Comparison of ENCODE assay signal across 13 cellular contexts in genomic region chr16:2962334-2963073, GRCh38. TPM values are rescaled to one million over a fixed set of nuclear protein-coding genes. Genes with fewer than 3 reads are reported as not detected.
DNase-seq lines count a peak whose midpoint lies in the region; ATAC-seq, FAIRE-seq and TF ChIP-seq lines count a peak whose summit lies in the region.
"Had no signal": no experiment of that assay in that cellular context is flagged by ENCODE, and none has a peak within 500 bp of the region (broad histone marks: within the 10 kb centered on the region; RNA-seq: fewer than 3 reads in every experiment).

No MANE protein-coding gene starts in this region.

- no peak overlapping the region for H3K27ac Mint-ChIP-seq in activated T-cell treated with anti-CD3 and anti-CD28 coated beads, Interleukin-2, amount 50 U/mL, for 24 hours
- H3K27ac Mint-ChIP-seq: activated CD4-positive, alpha-beta T cell treated with anti-CD3 and anti-CD28 coated beads, Interleukin-2, amount 10 ng/mL, durations not matched to agents 7 days and 5 days had no signal

- H3K4me1 Mint-ChIP-seq in activated T-cell treated with anti-CD3 and anti-CD28 coated beads, Interleukin-2, amount 50 U/mL, for 24 hours (ENCODE audit: low read depth), result peaks cover 18% of the 10 kb centered on the region

- no peaks in the 10 kb centered on the region for H3K9me3 Mint-ChIP-seq in activated T-cell treated with anti-CD3 and anti-CD28 coated beads, Interleukin-2, amount 50 U/mL, for 24 hours
- H3K9me3 Mint-ChIP-seq: activated CD4-positive, alpha-beta T cell treated with anti-CD3 and anti-CD28 coated beads, Interleukin-2, amount 10 ng/mL, durations not matched to agents 7 days and 5 days had no signal

- H3K9me3 ChIP-seq in A549 (no peaks in the 10 kb centered on the region), DOHH2 (ENCODE audit: control insufficient read depth, insufficient read depth, low read length) (no peaks in the 10 kb centered on the region), RWPE2 (ENCODE audit: severe bottlenecking) (no peaks in the 10 kb centered on the region), iPS-20b (ENCODE audit: insufficient read depth, low read depth, low read length) (no peaks in the 10 kb centered on the region)
- H3K9me3 ChIP-seq: breast epithelium had no signal

- ATAC-seq in A549, result no peak
- ATAC-seq in RWPE2 (ENCODE audit: low read depth), result no peak
- no peak for ATAC-seq in GM21576 (IDR thresholded peaks at IDR 0.05; ENCODE audit: unreplicated experiment)
- ATAC-seq in GM21529 (IDR thresholded peaks at IDR 0.05; ENCODE audit: unreplicated experiment), result no peak

- TF ChIP-seq CTCF in A549 (IDR thresholded peaks at IDR 0.05), result no peak
- no peak for TF ChIP-seq CTCF in DOHH2 (IDR thresholded peaks at IDR 0.05; ENCODE audit: low read depth, low read length, poor library complexity, severe bottlenecking)
- no peak for TF ChIP-seq CTCF in RWPE2 (IDR thresholded peaks at IDR 0.05; ENCODE audit: poor library complexity, severe bottlenecking)

- H3K4me2 ChIP-seq in A549, result peak overlapping the region; percentile 100; the same call in 1 of the 3 replicates
- peak overlapping the region; percentile 92 for H3K4me2 ChIP-seq in DOHH2 (ENCODE audit: low read length)

- peaks cover 5% of the 10 kb centered on the region; the same call in 1 of the 2 replicates for H3K79me2 ChIP-seq in DOHH2 (ENCODE audit: control insufficient read depth, low read length)

- DNase-seq in A549 (ENCODE audit: low read depth in 1 of 2, low spot score in 1 of 2), result no peak
- DNase-seq in RWPE2 (ENCODE audit: low spot score), result peak; percentile 56
- no peak for DNase-seq in activated T-cell treated with anti-CD3 and anti-CD28 coated beads, Interleukin-2, amount 50 U/mL, for 24 hours
- no peak for DNase-seq in HUDEP-2 (lab: John Stamatoyannopoulos, UW; ENCODE audit: unreplicated experiment in 76 of 76)
- DNase-seq: activated gamma-delta T cell, NCI-H526 treated with DMSO at 0.1 percent for 48 hours had no signal

- no peak overlapping the region for H3K4me3 Mint-ChIP-seq in activated T-cell treated with anti-CD3 and anti-CD28 coated beads, Interleukin-2, amount 50 U/mL, for 24 hours
- H3K4me3 Mint-ChIP-seq: activated CD4-positive, alpha-beta T cell treated with anti-CD3 and anti-CD28 coated beads, Interleukin-2, amount 10 ng/mL, durations not matched to agents 7 days and 5 days had no signal

- TF ChIP-seq RAD21 in A549 (conservative IDR thresholded peaks at IDR 0.05 in 1 of 2, IDR thresholded peaks at IDR 0.05 in 1 of 2), result no peak

- H3K27ac ChIP-seq in A549 (peak overlapping the region in 1 of 2 experiments; percentile 78; a peak in 3 of 6 replicates), DOHH2 (ENCODE audit: low read depth, low read length) (peak overlapping the region; percentile 86), RWPE2 (ENCODE audit: poor library complexity, severe bottlenecking) (no peak overlapping the region), iPS-20b (ENCODE audit: low read length) (no peak overlapping the region)
- H3K27ac ChIP-seq: breast epithelium, GM23248 had no signal

- POLR2A ChIA-PET in A549 (lab: Yijun Ruan, JAX), result no interaction called here

- no peak overlapping the region for H3K4me3 ChIP-seq in A549
- peak overlapping the region; percentile 92 for H3K4me3 ChIP-seq in DOHH2 (ENCODE audit: low read length)
- H3K4me3 ChIP-seq in RWPE2 (ENCODE audit: severe bottlenecking), result no peak overlapping the region
- H3K4me3 ChIP-seq in iPS-20b (ENCODE audit: low read length), result peak overlapping the region; percentile 73; the same call in 1 of the 2 replicates
- H3K4me3 ChIP-seq: GM23248 had no signal

- CTCF ChIA-PET in A549 (lab: Yijun Ruan, JAX), result interaction anchor here (0.8 to 8.1 kb wide), 19 partner anchors 9 to 124 kb away, joined by 3 to 97 read pairs (median 7); partner anchors contain the start of gene PKMYT1

- H3K4me1 ChIP-seq in A549 (peaks cover 10% of the 10 kb centered on the region; the same call in 2 of the 3 replicates), DOHH2 (ENCODE audit: control insufficient read depth, low read length) (peaks cover 62% of the 10 kb centered on the region), RWPE2 (ENCODE audit: insufficient read depth, poor library complexity, severe bottlenecking) (no peaks in the 10 kb centered on the region), iPS-20b (ENCODE audit: insufficient read depth, low read length) (no peaks in the 10 kb centered on the region)

- H3K27me3 ChIP-seq in DOHH2 (ENCODE audit: control insufficient read depth, low read length) (peaks cover 7% of the 10 kb centered on the region; the same call in 1 of the 2 replicates), RWPE2 (ENCODE audit: insufficient read depth, poor library complexity, severe bottlenecking) (no peaks in the 10 kb centered on the region), iPS-20b (ENCODE audit: insufficient read depth, low read length) (peaks cover 56% of the 10 kb centered on the region)

- H4K20me1 ChIP-seq in DOHH2 (ENCODE audit: control insufficient read depth, insufficient read depth, low read depth, low read length), result no peaks in the 10 kb centered on the region

- no peak for TF ChIP-seq POLR2A in A549 (IDR thresholded peaks at IDR 0.05; ENCODE audit: low read length)

- no peaks in the 10 kb centered on the region for H3K9me2 ChIP-seq in DOHH2 (replicated peaks; ENCODE audit: control insufficient read depth, low read length)

- FAIRE-seq in A549 (lab: Jason Lieb, UNC), result no peak

- TF ChIP-seq EP300 in A549 (IDR thresholded peaks at IDR 0.05), result no peak

- H3K36me3 ChIP-seq in DOHH2 (ENCODE audit: control insufficient read depth, low read length), result peaks cover 9% of the 10 kb centered on the region
- no peaks in the 10 kb centered on the region for H3K36me3 ChIP-seq in RWPE2 (ENCODE audit: low read depth)
- no peaks in the 10 kb centered on the region for H3K36me3 ChIP-seq in iPS-20b (ENCODE audit: insufficient read depth, low read depth, low read length)
- H3K36me3 ChIP-seq: breast epithelium had no signal

- peaks cover 57% of the 10 kb centered on the region for H3K27me3 Mint-ChIP-seq in activated T-cell treated with anti-CD3 and anti-CD28 coated beads, Interleukin-2, amount 50 U/mL, for 24 hours

- no peak overlapping the region for H3K9ac ChIP-seq in iPS-20b (ENCODE audit: low read depth, low read length)
- H3K9ac ChIP-seq: GM23248 had no signal

- 81% methylated on average over 26 of the region's 28 CpGs for WGBS in A549 (ENCODE audit: missing lambda C conversion rate)

- H3F3A ChIP-seq in DOHH2 (ENCODE audit: control insufficient read depth, insufficient read depth), result peaks cover 25% of the 10 kb centered on the region

- no peaks in the 10 kb centered on the region for H3K36me3 Mint-ChIP-seq in activated T-cell treated with anti-CD3 and anti-CD28 coated beads, Interleukin-2, amount 50 U/mL, for 24 hours (ENCODE audit: low read depth)

TF ChIP-seq in A549, 52 proteins besides CTCF, POLR2A, EP300 and RAD21 (continues in another document):
- no peak for TF ChIP-seq SREBF2 (IDR thresholded peaks at IDR 0.05)
- TF ChIP-seq TP53 (CRISPR knock-in tag; IDR thresholded peaks at IDR 0.05), result no peak
- TF ChIP-seq POLR2AphosphoS2 (conservative IDR thresholded peaks at IDR 0.05; ENCODE audit: low read length), result no peak
- TF ChIP-seq CBX8 (IDR thresholded peaks at IDR 0.05), result no peak
- TF ChIP-seq FOSB (CRISPR knock-in tag; IDR thresholded peaks at IDR 0.05), result no peak
- no peak for TF ChIP-seq FOXS1 (CRISPR knock-in tag; IDR thresholded peaks at IDR 0.05)
- no peak for TF ChIP-seq SMC3 (IDR thresholded peaks at IDR 0.05)
- no peak for TF ChIP-seq E2F6 (IDR thresholded peaks at IDR 0.05; ENCODE audit: borderline replicate concordance, low read depth)
- TF ChIP-seq FOSL2 (IDR thresholded peaks at IDR 0.05), result no peak
- no peak for TF ChIP-seq FOSL2 (CRISPR knock-in tag; IDR thresholded peaks at IDR 0.05)

RNA-seq across cellular contexts. Expression of gene KREMEN2, which starts 1.6 kb away (rescaled TPM):
- polyA plus RNA-seq in A549 (2011; rRNA removed), result 0.28 and 0.35 TPM in 2 replicates
- 1.9 and 3.0 TPM in 2 replicates for polyA plus RNA-seq in A549 (2012; cell fraction: cytosol; rRNA removed)
- polyA plus RNA-seq in A549 (2012; cell fraction: nucleus; rRNA removed), result 7.3 and 11.0 TPM in 2 replicates
- 1.4 to 1.6 TPM (median 1.5 TPM) in 3 replicates for polyA plus RNA-seq in A549 (2017; fragmentation: RNase III; extraction: RNeasy Plus Mini Kit Qiagen cat#74134 plus additional on column Dnase treatment)
- 0.15 TPM in 1 of 2 replicates, not detected in the other for polyA minus RNA-seq in A549 (2011; rRNA and poly(A)+ RNA removed)
- polyA plus RNA-seq: GM23248 had no signal

RNA-seq across cellular contexts. Expression of gene PAQR4, which starts 6.6 kb away (rescaled TPM):
- polyA plus RNA-seq in A549 (2011; rRNA removed), result 8.0 and 9.0 TPM in 2 replicates
- 22.4 and 35.8 TPM in 2 replicates for polyA plus RNA-seq in A549 (2012; cell fraction: cytosol; rRNA removed)
- 57.2 and 62.4 TPM in 2 replicates for polyA plus RNA-seq in A549 (2012; cell fraction: nucleus; rRNA removed)
- 17.5 to 18.6 TPM (median 18.5 TPM) in 3 replicates for polyA plus RNA-seq in A549 (2017; fragmentation: RNase III; extraction: RNeasy Plus Mini Kit Qiagen cat#74134 plus additional on column Dnase treatment)
- 7.6 and 9.4 TPM in 2 replicates for polyA minus RNA-seq in A549 (2011; rRNA and poly(A)+ RNA removed)

RNA-seq across cellular contexts. Expression of gene PKMYT1, which starts 17.7 kb away (rescaled TPM):
- polyA plus RNA-seq in A549 (2011; rRNA removed), result 8.4 and 10.5 TPM in 2 replicates
- polyA plus RNA-seq in A549 (2012; cell fraction: cytosol; rRNA removed), result 76.4 and 102 TPM in 2 replicates
- 250 and 385 TPM in 2 replicates for polyA plus RNA-seq in A549 (2012; cell fraction: nucleus; rRNA removed)
- 50.5 to 55.2 TPM (median 52.5 TPM) in 3 replicates for polyA plus RNA-seq in A549 (2017; fragmentation: RNase III; extraction: RNeasy Plus Mini Kit Qiagen cat#74134 plus additional on column Dnase treatment)
- polyA minus RNA-seq in A549 (2011; rRNA and poly(A)+ RNA removed), result 3.4 and 5.8 TPM in 2 replicates

RNA-seq across cellular contexts. Expression of gene CLDN9, which starts 50.2 kb away (rescaled TPM):
- polyA plus RNA-seq in A549 (2011; rRNA removed) (0.03 and 0.12 TPM in 2 replicates), A549 (2017; fragmentation: RNase III; extraction: RNeasy Plus Mini Kit Qiagen cat#74134 plus additional on column Dnase treatment) (0.06 to 0.16 TPM (median 0.12 TPM) in 3 replicates)
- polyA plus RNA-seq in A549 (2012; cell fraction: cytosol; rRNA removed), result 0.12 and 0.22 TPM in 2 replicates
- polyA plus RNA-seq in A549 (2012; cell fraction: nucleus; rRNA removed), result 1.1 and 1.8 TPM in 2 replicates
- polyA minus RNA-seq in A549 (2011; rRNA and poly(A)+ RNA removed), result 0.15 and 0.17 TPM in 2 replicates

RNA-seq across cellular contexts. Expression of gene FLYWCH1, which starts 50.8 kb away (rescaled TPM):
- polyA plus RNA-seq in A549 (2011; rRNA removed), result 9.3 and 10.6 TPM in 2 replicates
- polyA plus RNA-seq in A549 (2012; cell fraction: cytosol; rRNA removed), result 25.4 and 33.8 TPM in 2 replicates
- polyA plus RNA-seq in A549 (2012; cell fraction: nucleus; rRNA removed), result 108 and 114 TPM in 2 replicates
- polyA plus RNA-seq in A549 (2017; fragmentation: RNase III; extraction: RNeasy Plus Mini Kit Qiagen cat#74134 plus additional on column Dnase treatment), result 20.5 to 22.5 TPM (median 22.3 TPM) in 3 replicates
- 6.8 and 12.8 TPM in 2 replicates for polyA minus RNA-seq in A549 (2011; rRNA and poly(A)+ RNA removed)

Comparison
In these comparisons a context has a peak if more than half of its experiments do, and no peak if none do; other contexts are left out.
1. H3K4me3 ChIP-seq: peak in DOHH2 (single experiment) and iPS-20b (single experiment); none in A549 (single experiment) and RWPE2 (single experiment).